ENCODE assay signal across 12 cellular contexts in the genomic region with DNA sequence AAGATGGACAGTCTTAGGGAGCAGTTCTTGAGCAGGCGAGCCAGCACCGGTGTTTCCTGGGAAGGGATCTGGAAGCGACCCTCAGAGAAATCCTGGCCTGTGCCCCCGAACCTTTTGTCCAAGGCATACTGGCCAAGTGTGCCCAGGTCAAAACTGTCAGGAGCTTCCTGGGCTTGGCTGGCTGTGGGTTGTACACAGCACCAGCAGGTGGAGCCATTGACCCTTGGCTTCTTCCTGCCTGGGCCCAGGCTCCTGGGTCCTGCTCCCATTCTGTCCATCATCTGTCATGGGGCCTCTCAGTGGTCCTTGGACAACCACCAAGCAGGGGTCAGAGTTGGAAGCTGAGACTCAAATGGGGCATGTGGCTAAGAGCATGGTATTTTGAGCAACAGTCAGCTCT. TPM values are rescaled to one million over a fixed set of nuclear protein-coding genes. Genes with fewer than 3 reads are reported as not detected.
DNase-seq lines count a peak whose midpoint lies in the region; ATAC-seq, FAIRE-seq and TF ChIP-seq lines count a peak whose summit lies in the region.
"Not testable (repeated sequence)": the region's sequence is repeated elsewhere in the genome, so short reads cannot be mapped to it uniquely, and the experiment has no call there.
"Had no signal": no experiment of that assay in that cellular context is flagged by ENCODE, and none has a peak within 500 bp of the region (broad histone marks: within the 10 kb centered on the region; RNA-seq: fewer than 3 reads in every experiment).

No MANE protein-coding gene starts in this region.

- not testable (repeated sequence) for H3K9me3 ChIP-seq in BE2C; IMR-90 (ENCODE audit: control insufficient read depth, insufficient read depth, low read length); K562 (replicated peaks; ENCODE audit: control insufficient read depth, insufficient read depth, low read depth, low read length); sigmoid colon; thoracic aorta

- not testable (repeated sequence) for H2BK20ac ChIP-seq in IMR-90 (ENCODE audit: low read depth, low read length)

- H4K91ac ChIP-seq in IMR-90 (ENCODE audit: insufficient read depth, low read depth, low read length) = not testable (repeated sequence)

- not testable (repeated sequence) for H3K4me1 ChIP-seq in BE2C; IMR-90 (ENCODE audit: control insufficient read depth, insufficient read depth, low read length); K562 (replicated peaks in 1 of 2; ENCODE audit: control insufficient read depth in 2 of 2, insufficient read depth in 2 of 2, low read length in 2 of 2); sigmoid colon; thoracic aorta (ENCODE audit: control insufficient read depth in 1 of 2, low read depth in 2 of 2)

- H3K4me1 Mint-ChIP-seq in activated CD4-positive, alpha-beta memory T cell treated with anti-CD3 and anti-CD28 coated beads for 36 hours (ENCODE audit: low read depth) = not testable (repeated sequence)

- H3K79me2 ChIP-seq in K562 (ENCODE audit: control insufficient read depth, insufficient read depth, low read length) = not testable (repeated sequence)

- not testable (repeated sequence) for H3K27me3 ChIP-seq in BE2C; IMR-90 (ENCODE audit: control insufficient read depth, insufficient read depth, low read length); K562 (ENCODE audit: control insufficient read depth in 2 of 2, insufficient read depth in 2 of 2, low read length in 2 of 2); sigmoid colon; thoracic aorta (replicated peaks; ENCODE audit: insufficient read depth)

- not testable (repeated sequence) for FAIRE-seq in K562 (lab: Jason Lieb, UNC)

- not testable (repeated sequence) for H3K79me1 ChIP-seq in IMR-90 (ENCODE audit: low read depth in 1 of 2, low read length in 2 of 2)

- not testable (repeated sequence) for TF ChIP-seq EP300 in K562 (IDR thresholded peaks at IDR 0.05; ENCODE audit: low read length); sigmoid colon (IDR thresholded peaks at IDR 0.05)

- H3K18ac ChIP-seq in IMR-90 (ENCODE audit: low read depth, low read length) = not testable (repeated sequence)

- peak; percentile 28; the same call in 1 of the 2 replicates for TF ChIP-seq RAD21 in IMR-90 (IDR thresholded peaks at IDR 0.05; ENCODE audit: low read length)
- TF ChIP-seq RAD21 in K562 (CRISPR knock-in tag; conservative IDR thresholded peaks at IDR 0.05 in 1 of 2, IDR thresholded peaks at IDR 0.05 in 1 of 2) = not testable (repeated sequence)

- H2AK9ac ChIP-seq in IMR-90 (replicated peaks; ENCODE audit: low read depth, low read length, poor library complexity) = not testable (repeated sequence)

- H2BK5ac ChIP-seq in IMR-90 (ENCODE audit: low read depth, low read length, poor library complexity, severe bottlenecking) = not testable (repeated sequence)

- BruUV-seq in IMR-90 (replicated peaks; lab: Mats Ljungman, UMichigan); K562 (replicated peaks; lab: Mats Ljungman, UMichigan): not testable (repeated sequence)

- not testable (repeated sequence) for H3K9ac ChIP-seq in IMR-90 (ENCODE audit: low read depth, low read length); K562 (ENCODE audit: insufficient read depth in 1 of 2, low read depth in 2 of 2, low read length in 2 of 2)

- not testable (repeated sequence) for H3K14ac ChIP-seq in IMR-90 (replicated peaks; ENCODE audit: low read depth, low read length)

- dilution Hi-C loops in IMR-90 (cut with HindIII; ENCODE audit: low sequenced_read_pairs, unreplicated experiment) = not testable (repeated sequence)

- peak overlapping the region in 1 of 2 experiments; percentile 81; a peak in 1 of 4 replicates for H4K8ac ChIP-seq in IMR-90 (ENCODE audit: low read depth in 2 of 2, low read length in 2 of 2)

- H2AK5ac ChIP-seq in IMR-90 (ENCODE audit: low read depth, low read length) = peak overlapping the region; percentile 64; the same call in 1 of the 2 replicates

- CTCF ChIA-PET in IMR-90 (lab: Yijun Ruan, JAX); activated CD4-positive, alpha-beta memory T cell treated with anti-CD3 and anti-CD28 coated beads for 36 hours (lab: Charles Lee); K562 (lab: Yijun Ruan, JAX; ENCODE audit: low intra/inter-chr PET ratio): not testable (repeated sequence)

- DNase-seq in BE2C = peak; percentile 69
- not testable (repeated sequence) for DNase-seq in IMR-90; K562 (ENCODE audit: extremely low read depth in 1 of 4, low spot score in 3 of 4); thoracic aorta (ENCODE audit: low spot score)
- DNase-seq in activated CD4-positive, alpha-beta memory T cell treated with anti-CD3 and anti-CD28 coated beads for 36 hours = peak; percentile 58
- DNase-seq in Right ventricle myocardium superior = peak; percentile 66
- peak; percentile 47 for DNase-seq in mesenteric fat pad (ENCODE audit: low spot score)
- peak; percentile 73 for DNase-seq in sigmoid colon

- not testable (repeated sequence) for H3K56ac ChIP-seq in IMR-90 (ENCODE audit: extremely low read depth, insufficient read depth, low read length)

- H3K4me3 Mint-ChIP-seq in activated CD4-positive, alpha-beta memory T cell treated with anti-CD3 and anti-CD28 coated beads for 36 hours = not testable (repeated sequence)

- not testable (repeated sequence) for H3K36me3 ChIP-seq in BE2C; IMR-90 (ENCODE audit: control insufficient read depth, insufficient read depth, low read length); K562 (ENCODE audit: control insufficient read depth, insufficient read depth, low read length); sigmoid colon; thoracic aorta

- TF ChIP-seq CTCF in BE2C (IDR thresholded peaks at IDR 0.05; ENCODE audit: low read depth, low read length) (peak; percentile 15), IMR-90 (conservative IDR thresholded peaks at IDR 0.05; ENCODE audit: low read depth, low read length) (peak; percentile 18), K562 (IDR thresholded peaks at IDR 0.05 in 2 of 3, conservative IDR thresholded peaks at IDR 0.05 in 1 of 3; ENCODE audit: insufficient read depth in 2 of 3, low read depth in 1 of 3, low read length in 3 of 3) (peak in 2 of 3 experiments; percentile 27 to 38; a peak in 3 of 6 replicates), sigmoid colon (IDR thresholded peaks at IDR 0.05) (peak in 1 of 4 experiments; percentile 23), thoracic aorta (IDR thresholded peaks at IDR 0.05) (peak; percentile 42)

- not testable (repeated sequence) for H3K36me3 Mint-ChIP-seq in activated CD4-positive, alpha-beta memory T cell treated with anti-CD3 and anti-CD28 coated beads for 36 hours

- H3K27ac ChIP-seq in IMR-90 (ENCODE audit: insufficient read depth, low read length); K562 (ENCODE audit: extremely low read depth, low read depth, low read length); thoracic aorta: not testable (repeated sequence)
- peak overlapping the region in 1 of 4 donors; percentile 19 for H3K27ac ChIP-seq in sigmoid colon

- H3K27me3 Mint-ChIP-seq in activated CD4-positive, alpha-beta memory T cell treated with anti-CD3 and anti-CD28 coated beads for 36 hours = not testable (repeated sequence)

- H3K9me3 Mint-ChIP-seq in activated CD4-positive, alpha-beta memory T cell treated with anti-CD3 and anti-CD28 coated beads for 36 hours = not testable (repeated sequence)

- not testable (repeated sequence) for H3K23ac ChIP-seq in IMR-90 (ENCODE audit: low read depth, low read length)

- not testable (repeated sequence) for H2BK120ac ChIP-seq in IMR-90 (ENCODE audit: low read depth, low read length)

- not testable (repeated sequence) for H3K27ac Mint-ChIP-seq in activated CD4-positive, alpha-beta memory T cell treated with anti-CD3 and anti-CD28 coated beads for 36 hours

- H4K5ac ChIP-seq in IMR-90 (ENCODE audit: low read depth, low read length) = not testable (repeated sequence)

- not testable (repeated sequence) for H3K4me3 ChIP-seq in BE2C (ENCODE audit: low read depth, low read length); IMR-90 (ENCODE audit: insufficient read depth, low read depth, low read length); K562; sigmoid colon; thoracic aorta

- in situ Hi-C loops in IMR-90 (cut with MboI; ENCODE audit: low sequenced_read_pairs) = not testable (repeated sequence)
- in situ Hi-C loops in K562 (cut with MboI) = loop anchor here (10.0 kb wide), 1 partner anchor 188 kb away; the partner anchor contains the start of gene SLC5A10

- H2AFZ ChIP-seq in IMR-90 (replicated peaks; ENCODE audit: low read length, poor library complexity); K562 (ENCODE audit: low read depth, low read length): not testable (repeated sequence)

- H3K4ac ChIP-seq in IMR-90 (ENCODE audit: low read depth, low read length) = 0 out of 2 replicates have a peak overlapping the region, but pooled peaks have one; percentile 75

- H3K9me1 ChIP-seq in IMR-90 (ENCODE audit: insufficient read depth, low read length); K562 (ENCODE audit: control insufficient read depth, insufficient read depth, low read length): not testable (repeated sequence)

- no CpG with 5 or more reads among the region's 4 CpGs for WGBS in IMR-90 (ENCODE audit: extremely low coverage in 2 of 2, insufficient read length in 1 of 2), 2 experiments
- no CpG with 5 or more reads among the region's 4 CpGs for WGBS in K562 (ENCODE audit: insufficient coverage, low coverage, missing lambda C conversion rate)
- WGBS in sigmoid colon, 2 donors = no CpG with 5 or more reads among the region's 4 CpGs

- not testable (repeated sequence) for H4K20me1 ChIP-seq in IMR-90 (ENCODE audit: insufficient read depth, low read length); K562 (replicated peaks; ENCODE audit: control insufficient read depth, insufficient read depth, low read length)

- not testable (repeated sequence) for TF ChIP-seq POLR2A in IMR-90 (IDR thresholded peaks at IDR 0.05; ENCODE audit: low read depth, low read length); K562 (conservative IDR thresholded peaks at IDR 0.05); sigmoid colon (IDR thresholded peaks at IDR 0.05)

- H3K4me2 ChIP-seq in IMR-90 (ENCODE audit: low read depth, low read length); K562 (ENCODE audit: insufficient read depth, low read length): not testable (repeated sequence)

- ATAC-seq in IMR-90 (ENCODE audit: low read depth) (peak; percentile 33), K562 (peak; percentile 97), Right ventricle myocardium superior (ENCODE audit: poor library complexity) (peak; percentile 87)
- not testable (repeated sequence) for ATAC-seq in thoracic aorta (ENCODE audit: insufficient number of reproducible peaks, low FRiP score, low read depth)

- POLR2A ChIA-PET in IMR-90 (lab: Charles Lee; ENCODE audit: unreplicated experiment); activated CD4-positive, alpha-beta memory T cell treated with anti-CD3 and anti-CD28 coated beads for 36 hours (lab: Charles Lee); K562 (lab: Yijun Ruan, JAX): not testable (repeated sequence)

- intact Hi-C loops in IMR-90 (cut with micrococcal nuclease); activated CD4-positive, alpha-beta memory T cell treated with anti-CD3 and anti-CD28 coated beads for 36 hours (cut with micrococcal nuclease); K562 (cut with micrococcal nuclease); Right ventricle myocardium superior (cut with DNase I); sigmoid colon (cut with DNase I): not testable (repeated sequence)

- H2BK15ac ChIP-seq in IMR-90 (ENCODE audit: low read depth, low read length) = not testable (repeated sequence)

RNA-seq across cellular contexts. Expression of gene GRAPL, which starts 15.0 kb away (rescaled TPM):
- polyA plus RNA-seq in BE2C (2012; ENCODE audit: insufficient read depth, insufficient read length, low read depth) = not detected
- total RNA-seq in IMR-90 (2012; rRNA removed) (not detected in 2 replicates), K562 (2014; rRNA removed) (not detected in 2 replicates), K562 (2014; rRNA removed; fragmentation: Illumina TruSeq; extraction: Trizol) (not detected in 2 replicates), K562 (2015; rRNA removed; fragmentation: Illumina TruSeq; extraction: Trizol) (not detected in 2 replicates), K562 (2021) (0.22 TPM in 1 of 2 replicates, not detected in the other), Right ventricle myocardium superior (1.5 TPM), mesenteric fat pad (5.4 TPM), sigmoid colon (1 to 10 TPM in 2 of 4 donors, under 1 TPM in 1, not detected in 1; 0.54 to 3.9 (median 2.5) TPM), thoracic aorta (1 to 10 TPM in 1 of 2 donors, under 1 TPM in 1; 0.54 to 3.0 TPM)
- polyA plus RNA-seq in IMR-90 (2012; rRNA removed) (not detected in 2 replicates), K562 (2011; rRNA removed) (0.11 TPM in 1 of 2 replicates, not detected in the other), K562 (2014; fragmentation: Illumina TruSeq; extraction: Trizol) (not detected in 2 replicates), K562 (2014; fragmentation: Nextera tagmentation; extraction: Ambion mirVana) (not detected), K562 (2014; rRNA removed) (not detected in 2 replicates), sigmoid colon (10 to 100 TPM in 1 of 3 donors, 1 to 10 TPM in 1, not detected in 1; 2.4 to 14.8 TPM)
- not detected in 2 replicates for polyA plus RNA-seq in IMR-90 (2012; cell fraction: cytosol; rRNA removed)
- polyA plus RNA-seq in IMR-90 (2012; cell fraction: nucleus; rRNA removed; ENCODE audit: low replicate concordance) = 0.37 and 0.71 TPM in 2 replicates
- 1 to 10 TPM; 3.2 to 3.5 TPM for total RNA-seq in activated CD4-positive, alpha-beta memory T cell treated with anti-CD3 and anti-CD28 coated beads for 36 hours
- total RNA-seq in K562 (2011; cell fraction: chromatin; rRNA removed; ENCODE audit: low replicate concordance) = 0.48 and 0.81 TPM in 2 replicates
- total RNA-seq in K562 (2011; cell fraction: nucleolus; rRNA removed) = not detected in 2 replicates
- total RNA-seq in K562 (2011; cell fraction: nucleoplasm; rRNA removed) = 0.37 TPM in 1 of 2 replicates, not detected in the other
- polyA plus RNA-seq in K562 (2011; cell fraction: cytosol; rRNA removed) = not detected in 2 replicates
- not detected in 2 replicates for polyA plus RNA-seq in K562 (2011; cell fraction: nucleus; rRNA removed)
- not detected in 2 replicates for polyA plus RNA-seq in K562 (2012)
- not detected in 2 replicates for polyA minus RNA-seq in K562 (2011; rRNA and poly(A)+ RNA removed)
- not detected in 2 replicates for polyA minus RNA-seq in K562 (2011; cell fraction: cytosol; rRNA and poly(A)+ RNA removed)
- not detected in 2 replicates for polyA minus RNA-seq in K562 (2011; cell fraction: nucleus; rRNA and poly(A)+ RNA removed)
- total RNA-seq: A673, Daoy, GM23248 had no signal
- polyA plus RNA-seq: GM23248, neural cell had no signal
